Comparison of ENCODE assay signal across 30 cellular contexts in genomic region chr18:74665905-74666304, GRCh38.
"Had no signal": no experiment of that assay in that cellular context is flagged by ENCODE, and none has a peak within 500 bp of the region (broad histone marks: within the 10 kb centered on the region; RNA-seq: fewer than 3 reads in every experiment).

No MANE protein-coding gene starts in this region.

- DNase-seq: dermis blood vessel endothelial cell; effector memory CD4-positive, alpha-beta T cell; erythroblast; gastrocnemius medialis; heart left ventricle; left cardiac atrium; mesendoderm; midbrain; naive thymus-derived CD4-positive, alpha-beta T cell; occipital lobe; ovary; posterior cingulate gyrus; psoas muscle; spleen; stimulated activated CD4-positive, alpha-beta T cell treated with anti-CD3 and anti-CD28 coated beads, Interleukin-4, amount 100 ng/mL, for 4 hours; stimulated activated naive CD8-positive, alpha-beta T cell treated with anti-CD3 and anti-CD28 coated beads, Interleukin-15, Interleukin-2, amounts not matched to agents 100 U/mL and 50 U/mL, for 24 hours; substantia nigra; testis; tibial artery had no signal

- H3K27ac Mint-ChIP-seq: nephron; stimulated activated memory B cell treated with anti-CD40 and anti-IgM and Interleukin-4, amounts not matched to agents 10 μg/mL and 1 μg/mL and 100 μg/mL, for 72 hours; type B pancreatic cell had no signal

- H3K27me3 ChIP-seq: gastrocnemius medialis, heart left ventricle, hepatocyte, left lung, ovary, spleen, testis, tibial artery had no signal

- ATAC-seq: gastrocnemius medialis; heart left ventricle; left cardiac atrium; left lung; naive thymus-derived CD4-positive, alpha-beta T cell; psoas muscle; right cardiac atrium; stimulated activated memory B cell treated with anti-CD40 and anti-IgM and Interleukin-4, amounts not matched to agents 10 μg/mL and 1 μg/mL and 100 μg/mL, for 72 hours; stimulated activated naive CD8-positive, alpha-beta T cell treated with anti-CD3 and anti-CD28 coated beads, Interleukin-15, Interleukin-2, amounts not matched to agents 100 U/mL and 50 U/mL, for 24 hours had no signal

- FAIRE-seq: endothelial cell of umbilical vein, islet of Langerhans, urothelium cell line had no signal

- H3K4me2 ChIP-seq: hepatocyte had no signal

- H3K9me3 Mint-ChIP-seq: naive thymus-derived CD4-positive, alpha-beta T cell; nephron; stimulated activated memory B cell treated with anti-CD40 and anti-IgM and Interleukin-4, amounts not matched to agents 10 μg/mL and 1 μg/mL and 100 μg/mL, for 72 hours; type B pancreatic cell had no signal

- H3K27ac ChIP-seq: coronary artery, gastrocnemius medialis, heart left ventricle, hepatocyte, left lung, ovary, psoas muscle, skin epidermis, spleen, testis, tibial artery had no signal

- H3K4me1 ChIP-seq: gastrocnemius medialis, heart left ventricle, left lung, psoas muscle, spleen, testis, tibial artery had no signal

- H3K79me2 ChIP-seq: hepatocyte had no signal

- H2AFZ ChIP-seq: hepatocyte had no signal

- H3K36me3 ChIP-seq: gastrocnemius medialis, ovary had no signal

- H3K4me3 ChIP-seq: coronary artery, gastrocnemius medialis, heart left ventricle, hepatocyte, left lung, ovary, psoas muscle, skin epidermis, spleen, testis, tibial artery had no signal

- H3K27me3 Mint-ChIP-seq: naive thymus-derived CD4-positive, alpha-beta T cell; stimulated activated memory B cell treated with anti-CD40 and anti-IgM and Interleukin-4, amounts not matched to agents 10 μg/mL and 1 μg/mL and 100 μg/mL, for 72 hours; type B pancreatic cell had no signal

- H3K4me1 Mint-ChIP-seq: nephron; stimulated activated memory B cell treated with anti-CD40 and anti-IgM and Interleukin-4, amounts not matched to agents 10 μg/mL and 1 μg/mL and 100 μg/mL, for 72 hours had no signal

- H3K9me3 ChIP-seq: gastrocnemius medialis, heart left ventricle, left lung, ovary, psoas muscle, spleen, testis, tibial artery had no signal

- H3K4me3 Mint-ChIP-seq: naive thymus-derived CD4-positive, alpha-beta T cell; nephron; stimulated activated memory B cell treated with anti-CD40 and anti-IgM and Interleukin-4, amounts not matched to agents 10 μg/mL and 1 μg/mL and 100 μg/mL, for 72 hours; type B pancreatic cell had no signal
